ENCODE assay signal across 8 cellular contexts in the genomic region with DNA sequence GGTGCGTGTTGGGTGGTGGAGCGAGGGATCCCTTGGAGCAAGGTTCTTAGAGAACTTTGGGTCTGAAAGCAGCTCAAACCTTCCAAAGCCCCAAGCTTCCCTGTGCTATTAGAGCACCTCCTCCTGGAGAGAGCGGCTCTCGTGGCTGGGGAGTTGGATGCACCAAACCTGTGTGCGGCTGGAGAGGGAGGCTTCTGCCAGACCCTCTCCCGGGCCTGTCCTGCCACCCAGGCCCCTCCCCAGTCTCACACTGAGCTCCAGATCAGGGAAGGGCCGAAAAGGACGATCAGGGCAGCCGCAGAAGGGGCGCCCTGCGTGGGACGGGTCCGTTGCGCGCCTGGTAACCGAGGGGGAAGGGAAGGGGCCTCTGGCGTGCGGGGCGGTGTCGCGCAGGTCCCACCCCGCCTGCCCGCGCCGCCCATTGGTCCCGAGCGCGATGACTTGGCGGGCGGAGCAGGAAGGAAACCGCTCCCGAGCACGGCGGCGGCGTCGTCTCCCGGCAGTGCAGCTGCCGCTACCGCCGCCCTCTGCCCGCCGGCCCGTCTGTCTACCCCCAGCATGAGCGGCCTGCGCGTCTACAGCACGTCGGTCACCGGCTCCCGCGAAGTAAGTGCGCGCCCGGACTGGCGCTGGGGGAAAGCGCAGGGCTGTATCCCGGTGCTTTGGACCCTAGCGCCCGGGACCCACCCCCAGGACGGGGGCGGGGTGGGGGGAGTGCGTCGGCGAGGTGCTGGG. TPM values are rescaled to one million over a fixed set of nuclear protein-coding genes. Genes with fewer than 3 reads are reported as not detected.
DNase-seq lines count a peak whose midpoint lies in the region; ATAC-seq and TF ChIP-seq lines count a peak whose summit lies in the region.

Gene SH3BGRL3, plus strand, starts transcription at position 489 of the 735 bp plus-strand sequence. Its CDS starts 70 bp downstream, at position 559.

- in situ Hi-C loops in ACHN (cut with HindIII; ENCODE audit: low pct_ligation_motif_present, low pct_unique_long_range_greater_than_20kb, low sequenced_read_pairs), result no loop called here

- peak within 1 kb of the TSS; percentile 84 to 86 for H3K9ac ChIP-seq in colonic mucosa (ENCODE audit: low read depth in 2 of 2, low read length in 2 of 2)

- H3K9me3 Mint-ChIP-seq in activated CD4-positive, alpha-beta T cell treated with anti-CD3 and anti-CD28 coated beads, Interleukin-2, amount 10 ng/mL, durations not matched to agents 24 days and 14 days, result no peaks in the 10 kb centered on the region

- peak within 1 kb of the TSS; percentile 96 for H3K4me3 Mint-ChIP-seq in activated CD4-positive, alpha-beta T cell treated with anti-CD3 and anti-CD28 coated beads, Interleukin-2, amount 10 ng/mL, durations not matched to agents 24 days and 14 days

- peaks cover 7% of the 10 kb centered on the region for H3K36me3 ChIP-seq in colonic mucosa

- H3K27ac ChIP-seq in colonic mucosa, result peak within 1 kb of the TSS; percentile 95

- H3K27ac Mint-ChIP-seq in activated CD4-positive, alpha-beta T cell treated with anti-CD3 and anti-CD28 coated beads, Interleukin-2, amount 10 ng/mL, durations not matched to agents 24 days and 14 days, result peak within 1 kb of the TSS; percentile 97

- H3K9me3 ChIP-seq in colonic mucosa, result no peaks in the 10 kb centered on the region

- ATAC-seq in GM18520 (IDR thresholded peaks at IDR 0.05; ENCODE audit: unreplicated experiment) (peak; percentile 36), HG03097 (IDR thresholded peaks at IDR 0.05; ENCODE audit: low FRiP score, unreplicated experiment) (peak; percentile 42)

- intact Hi-C loops in activated CD4-positive, alpha-beta T cell treated with anti-CD3 and anti-CD28 coated beads, Interleukin-2, amount 10 ng/mL, durations not matched to agents 24 days and 14 days (cut with micrococcal nuclease), result loop anchor here (5.0 kb wide), 5 partner anchors 112 to 303 kb away; partner anchors contain the start of genes C1orf232, DHDDS, HMGN2 and PDIK1L
- intact Hi-C loops in colonic mucosa (cut with DNase I), result no loop called here

- H3K4me3 ChIP-seq in colonic mucosa, result peak within 1 kb of the TSS; percentile 91

- peaks cover 74% of the 10 kb centered on the region for H3K4me1 Mint-ChIP-seq in activated CD4-positive, alpha-beta T cell treated with anti-CD3 and anti-CD28 coated beads, Interleukin-2, amount 10 ng/mL, durations not matched to agents 24 days and 14 days

- H3K36me3 Mint-ChIP-seq in activated CD4-positive, alpha-beta T cell treated with anti-CD3 and anti-CD28 coated beads, Interleukin-2, amount 10 ng/mL, durations not matched to agents 24 days and 14 days (ENCODE audit: low read depth), result peaks cover 60% of the 10 kb centered on the region

- no peaks in the 10 kb centered on the region for H3K27me3 Mint-ChIP-seq in activated CD4-positive, alpha-beta T cell treated with anti-CD3 and anti-CD28 coated beads, Interleukin-2, amount 10 ng/mL, durations not matched to agents 24 days and 14 days

- DNase-seq in ACHN (peak; percentile 79), NCI-H510A treated with DMSO at 0.1 percent for 48 hours (lab: John Stamatoyannopoulos, UW) (peak; percentile 84), colonic mucosa (peak; percentile 91), left kidney (ENCODE audit: low read depth, low spot score) (peak; percentile 93)
- DNase-seq in activated CD4-positive, alpha-beta T cell treated with anti-CD3 and anti-CD28 coated beads, Interleukin-2, amount 10 ng/mL, durations not matched to agents 24 days and 14 days, result peak; percentile 97
- DNase-seq in stimulated activated CD4-positive, alpha-beta T cell treated with anti-CD3 and anti-CD28 coated beads, Interleukin-1b, Interleukin-23, amount 100 ng/mL, for 48 hours, result peak; percentile 84

- H3K27me3 ChIP-seq in colonic mucosa, result no peaks in the 10 kb centered on the region

- H3K4me1 ChIP-seq in colonic mucosa, result peaks cover 28% of the 10 kb centered on the region

- no peak for TF ChIP-seq CTCF in colonic mucosa (IDR thresholded peaks at IDR 0.05)

RNA-seq across cellular contexts. Expression of gene SH3BGRL3, which starts in this region (rescaled TPM):
- total RNA-seq in activated CD4-positive, alpha-beta T cell treated with anti-CD3 and anti-CD28 coated beads, Interleukin-2, amount 10 ng/mL, durations not matched to agents 24 days and 14 days, result 463 and 474 TPM in 2 replicates
- total RNA-seq in colonic mucosa, result 100 to 1,000 TPM; 361 to 478 TPM

Comparison
In these comparisons a context has a peak if more than half of its experiments do, and no peak if none do; other contexts are left out.
1. Peak in every context shown above with its lines: DNase-seq, ATAC-seq, H3K4me3 ChIP-seq and H3K27ac ChIP-seq.